ENCODE assay signal across 10 cellular contexts in the genomic region with DNA sequence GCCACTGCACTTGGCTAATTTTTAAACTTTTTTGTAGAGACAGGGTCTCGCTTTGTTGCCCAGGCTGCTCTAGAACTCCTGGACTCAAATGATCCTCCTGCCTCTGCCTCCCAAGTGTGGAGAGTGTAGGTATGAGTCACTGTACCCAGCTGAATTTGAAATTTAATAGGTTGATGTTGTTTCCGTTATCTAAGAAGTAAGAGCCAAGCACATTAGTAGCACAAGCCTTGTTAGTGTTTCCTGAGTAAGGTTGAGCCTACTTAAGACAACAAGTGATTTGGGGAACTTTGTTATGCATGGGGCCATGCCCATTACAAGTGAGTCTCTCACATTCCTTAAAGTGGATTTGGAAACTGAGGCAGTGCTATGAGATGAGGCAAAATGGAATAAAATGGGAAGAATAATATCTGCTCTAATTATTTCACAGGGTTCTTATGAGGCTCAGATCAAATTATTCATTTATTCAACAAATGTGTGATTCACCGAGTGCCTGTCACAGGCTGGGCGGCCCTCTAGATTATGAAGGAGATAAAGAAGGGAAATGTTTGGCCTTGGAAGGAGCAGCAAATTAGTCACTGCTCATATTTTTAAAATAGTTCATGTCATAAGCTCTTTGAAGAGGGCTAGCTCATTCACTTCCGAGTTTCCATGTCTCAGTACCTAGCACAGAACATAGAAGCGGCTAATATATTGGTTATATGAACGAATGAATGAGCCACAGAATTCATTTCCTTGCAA.
DNase-seq lines count a peak whose midpoint lies in the region; ATAC-seq and TF ChIP-seq lines count a peak whose summit lies in the region.
"Had no signal": no experiment of that assay in that cellular context is flagged by ENCODE, and none has a peak within 500 bp of the region (broad histone marks: within the 10 kb centered on the region; RNA-seq: fewer than 3 reads in every experiment).

No MANE protein-coding gene starts in this region.

- no peaks in the 10 kb centered on the region for H4K20me1 ChIP-seq in PC-3 (ENCODE audit: low read length)

- POLR2A ChIA-PET in PC-3 (lab: Charles Lee; ENCODE audit: unreplicated experiment), result no interaction called here

- H3K36me3 ChIP-seq in PC-3 (ENCODE audit: low read depth, low read length), result no peaks in the 10 kb centered on the region
- H3K36me3 ChIP-seq in thyroid gland, result no peaks in the 10 kb centered on the region

- no peak for TF ChIP-seq POLR2A in thyroid gland (IDR thresholded peaks at IDR 0.05)

- peaks cover 63% of the 10 kb centered on the region for H3K27me3 ChIP-seq in PC-3 (ENCODE audit: low read length)
- no peaks in the 10 kb centered on the region for H3K27me3 ChIP-seq in thyroid gland

- H3K27ac ChIP-seq in PC-3 (ENCODE audit: low read length) (no peak overlapping the region), thyroid gland (peak overlapping the region in 1 of 3 donors; percentile 51)

- WGBS in thyroid gland, 2 donors, result 81 to 88% methylated on average over 7 of the region's 7 CpGs

- BruUV-seq in PC-3 (replicated peaks; lab: Mats Ljungman, UMichigan), result no TSS peak

- H3K9me3 ChIP-seq in PC-3 (ENCODE audit: low read length) (no peaks in the 10 kb centered on the region), thyroid gland (no peaks in the 10 kb centered on the region)

- TF ChIP-seq CTCF in PC-3 (conservative IDR thresholded peaks at IDR 0.05; ENCODE audit: low read depth, low read length) (no peak), cardiac fibroblast (IDR thresholded peaks at IDR 0.05; ENCODE audit: low read depth, low read length) (no peak), thyroid gland (IDR thresholded peaks at IDR 0.05) (no peak)

- peak; percentile 89 for ATAC-seq in PC-3

- in situ Hi-C loops in Caki2 (cut with HindIII; ENCODE audit: low pct_unique_long_range_greater_than_20kb, low sequenced_read_pairs), result no loop called here

- DNase-seq in Caki2 (ENCODE audit: low read depth) (peak; percentile 78), PC-3 (peak; percentile 65), cardiac fibroblast (ENCODE audit: low read depth in 2 of 2) (peak; percentile 16 to 34), pulmonary artery endothelial cell (ENCODE audit: low read depth, low spot score) (peak; percentile 50), thyroid gland (no peak), DMS153 (lab: John Stamatoyannopoulos, UW) (no peak), NCI-H187 (lab: John Stamatoyannopoulos, UW) (no peak)
- no peak for DNase-seq in stimulated activated naive CD4-positive, alpha-beta T cell treated with Interleukin-2 at 50 U/mL for 16 hours (lab: John Stamatoyannopoulos, UW)
- DNase-seq: midbrain, NCI-H82 had no signal

- intact Hi-C loops in PC-3 (cut with micrococcal nuclease), result no loop called here
- intact Hi-C loops in thyroid gland (cut with DNase I), result no loop called here

- H3K4me2 ChIP-seq in PC-3 (ENCODE audit: low read length), result no peak overlapping the region

- H2AFZ ChIP-seq in PC-3 (ENCODE audit: low read length), result no peak overlapping the region

- H3K9ac ChIP-seq in PC-3 (ENCODE audit: low read length), result no peak overlapping the region

- no peaks in the 10 kb centered on the region for H3F3A ChIP-seq in PC-3 (ENCODE audit: low read length, unreplicated experiment)

- CTCF ChIA-PET in PC-3 (lab: Charles Lee), result interaction anchor here (0.7 kb wide), 1 partner anchor 276 kb away, joined by 3 read pairs; no protein-coding TSS in a partner anchor

- no peak overlapping the region for H3K4me3 ChIP-seq in PC-3 (ENCODE audit: low read length)
- H3K4me3 ChIP-seq in cardiac fibroblast (replicated peaks in 1 of 2; ENCODE audit: low read depth in 2 of 2, low read length in 2 of 2), result no peak overlapping the region
- H3K4me3 ChIP-seq in thyroid gland (replicated peaks in 1 of 3), result no peak overlapping the region

- peaks cover 11% of the 10 kb centered on the region; the same call in 1 of the 2 replicates for H3K4me1 ChIP-seq in PC-3 (ENCODE audit: insufficient read depth, low read length)
- H3K4me1 ChIP-seq in thyroid gland, result peaks cover 9 to 25% of the 10 kb centered on the region in 2 donors

- H3K9me2 ChIP-seq in PC-3 (replicated peaks; ENCODE audit: low read length), result no peaks in the 10 kb centered on the region

- H3K79me2 ChIP-seq in PC-3 (ENCODE audit: low read length), result no peaks in the 10 kb centered on the region

Comparison
In these comparisons a context has a peak if more than half of its experiments do, and no peak if none do; other contexts are left out.
1. DNase-seq: peak in Caki2 (single experiment), PC-3 (single experiment), cardiac fibroblast (2 of 2) and pulmonary artery endothelial cell (single experiment); none in thyroid gland (0 of 2), stimulated activated naive CD4-positive, alpha-beta T cell treated with Interleukin-2 at 50 U/mL for 16 hours (single experiment), DMS153 (single experiment) and NCI-H187 (0 of 2).